In genomic region chr2:26901326-26902183, GRCh38 we compare ENCODE assay signal across 17 cellular contexts. TPM values are rescaled to one million over a fixed set of nuclear protein-coding genes. Genes with fewer than 3 reads are reported as not detected.
DNase-seq lines count a peak whose midpoint lies in the region; ATAC-seq and TF ChIP-seq lines count a peak whose summit lies in the region.
"Had no signal": no experiment of that assay in that cellular context is flagged by ENCODE, and none has a peak within 500 bp of the region (broad histone marks: within the 10 kb centered on the region; RNA-seq: fewer than 3 reads in every experiment).

No MANE protein-coding gene starts in this region.

- H3K4me3 ChIP-seq in A673 (ENCODE audit: low read depth, low read length, poor library complexity, severe bottlenecking) (no peak overlapping the region), ectodermal cell (ENCODE audit: insufficient read depth, low read depth, low read length) (no peak overlapping the region)
- H3K4me3 ChIP-seq: SJCRH30, uterus had no signal

- no peak for TF ChIP-seq CTCF in A673 (conservative IDR thresholded peaks at IDR 0.05; ENCODE audit: low read depth, low read length)

- POLR2A ChIA-PET in A673 (lab: Charles Lee; ENCODE audit: low non-redundant PET): no interaction called here

- intact Hi-C loops in A673 (cut with micrococcal nuclease; ENCODE audit: unreplicated experiment): no loop called here

- H3K4me1 ChIP-seq in A673 (ENCODE audit: insufficient read depth, low read length, poor library complexity, severe bottlenecking): peaks cover 20% of the 10 kb centered on the region
- H3K4me1 ChIP-seq in ectodermal cell (ENCODE audit: control insufficient read depth, insufficient read depth, low read length): peaks cover 25% of the 10 kb centered on the region
- H3K4me1 ChIP-seq: SJCRH30, uterus had no signal

- DNase-seq in A673 (ENCODE audit: low spot score) (peak; percentile 43), NCI-H146 (lab: John Stamatoyannopoulos, UW) (peak; percentile 66), medulla oblongata (ENCODE audit: extremely low spot score) (peak; percentile 84), GM19240 (ENCODE audit: insufficient read length, low spot score) (no peak), DMS153 (lab: John Stamatoyannopoulos, UW) (no peak)
- DNase-seq: activated CD8-positive, alpha-beta memory T cell treated with anti-CD3 and anti-CD28 coated beads for 24 hours; activated naive CD4-positive, alpha-beta T cell treated with Interleukin-2 at 50 U/mL for 16 hours; DMS53; NCI-H510A treated with DMSO at 0.1 percent for 48 hours; SJCRH30; uterus had no signal

- H3K36me3 ChIP-seq in A673 (ENCODE audit: insufficient read depth, low read length, poor library complexity, severe bottlenecking) (peaks cover 26% of the 10 kb centered on the region), ectodermal cell (ENCODE audit: control insufficient read depth, insufficient read depth, low read length) (peaks cover 37% of the 10 kb centered on the region)
- H3K36me3 ChIP-seq: SJCRH30, uterus had no signal

- no TSS peak for BruUV-seq in A673 (replicated peaks; lab: Mats Ljungman, UMichigan)

- H3K27ac ChIP-seq in A673 (ENCODE audit: low read depth, low read length, poor library complexity, severe bottlenecking) (no peak overlapping the region), ectodermal cell (ENCODE audit: insufficient read depth, low read depth, low read length, poor library complexity, severe bottlenecking) (peak overlapping the region; percentile 11)
- H3K27ac ChIP-seq: SJCRH30, uterus had no signal

- CTCF ChIA-PET in A673 (lab: Charles Lee): no interaction called here

- H3K27me3 ChIP-seq in A673 (replicated peaks; ENCODE audit: insufficient read depth, low read depth, low read length, poor library complexity): no peaks in the 10 kb centered on the region
- H3K27me3 ChIP-seq in ectodermal cell (ENCODE audit: control insufficient read depth, insufficient read depth, low read length, poor library complexity, severe bottlenecking): no peaks in the 10 kb centered on the region
- H3K27me3 ChIP-seq: uterus had no signal

- ATAC-seq in GM19035 (IDR thresholded peaks at IDR 0.05; ENCODE audit: unreplicated experiment): no peak
- no peak for ATAC-seq in GM19351 (IDR thresholded peaks at IDR 0.05; ENCODE audit: unreplicated experiment)

- 26 to 28% methylated on average over 23 of the region's 23 CpGs for WGBS in ectodermal cell, 2 experiments

- H3K9me3 ChIP-seq in A673 (ENCODE audit: low read depth, low read length, poor library complexity, severe bottlenecking): no peaks in the 10 kb centered on the region
- no peaks in the 10 kb centered on the region for H3K9me3 ChIP-seq in ectodermal cell (ENCODE audit: control insufficient read depth, low read length)
- H3K9me3 ChIP-seq: SJCRH30, uterus had no signal

RNA-seq across cellular contexts. Expression of gene DPYSL5, which starts 53.6 kb away (rescaled TPM):
- 110 and 111 TPM in 2 replicates for total RNA-seq in A673 (2021)
- polyA plus RNA-seq in ectodermal cell (2013, experiment 1 of 4): 140 TPM
- polyA plus RNA-seq in ectodermal cell (2013, experiment 2 of 4): 172 TPM
- 102 TPM for polyA plus RNA-seq in ectodermal cell (2013, experiment 3 of 4)
- polyA plus RNA-seq in ectodermal cell (2013, experiment 4 of 4): 109 TPM
- total RNA-seq: bronchial epithelial cell, LHCN-M2 had no signal
- polyA plus RNA-seq: AG04450 had no signal

Comparison
In these comparisons a context has a peak if more than half of its experiments do, and no peak if none do; other contexts are left out.
1. DNase-seq: peak in A673 (single experiment), NCI-H146 (single experiment) and medulla oblongata (single experiment); none in GM19240 (single experiment) and DMS153 (single experiment).